2 cellular contexts compared by ENCODE assay signal in genomic region chr16:57485916-57486857, GRCh38.
A peak's percentile ranks its signal among the peaks of the same experiment; 100 is the strongest.
TF ChIP-seq lines count a peak whose summit lies in the region.

DOK4 (minus strand) TSS chr16:57486493; CDS start chr16:57479507, 6,986 bp downstream.

TF ChIP-seq in HEK293, 187 proteins besides CTCF, POLR2A, EP300 and RAD21 (continued from another document and continues in another):
- TF ChIP-seq PRDM10 (tag by site-specific recombination; IDR thresholded peaks at IDR 0.05) (peak; percentile 89), ZBTB11 (tag by site-specific recombination; conservative IDR thresholded peaks at IDR 0.05; ENCODE audit: low read depth) (no peak), GLIS1 (tag by site-specific recombination; IDR thresholded peaks at IDR 0.05) (peak; percentile 78), GLI4 (tag by site-specific recombination; IDR thresholded peaks at IDR 0.05) (no peak), ZNF529 (tag by site-specific recombination; IDR thresholded peaks at IDR 0.05; ENCODE audit: insufficient replicate concordance) (no peak), KLF16 (tag by site-specific recombination; IDR thresholded peaks at IDR 0.05) (peak; percentile 49; the same call in 1 of the 2 replicates), ZEB2 (tag by site-specific recombination; IDR thresholded peaks at IDR 0.05) (no peak), ZNF610 (tag by site-specific recombination; IDR thresholded peaks at IDR 0.05; ENCODE audit: borderline replicate concordance) (no peak), ZBTB26 (tag by site-specific recombination; optimal IDR thresholded peaks at IDR 0.05) (peak; percentile 50), ZXDB (tag by site-specific recombination; IDR thresholded peaks at IDR 0.05) (peak; percentile 33), ZNF311 (tag by site-specific recombination; IDR thresholded peaks at IDR 0.05; ENCODE audit: borderline replicate concordance) (no peak), ZNF266 (tag by site-specific recombination; IDR thresholded peaks at IDR 0.05; ENCODE audit: low read depth) (no peak), ZBTB48 (tag by site-specific recombination; IDR thresholded peaks at IDR 0.05) (peak; percentile 60), KLF17 (tag by site-specific recombination; IDR thresholded peaks at IDR 0.05) (0 out of 2 replicates have a peak, but pooled peaks have one; percentile 29), ZNF416 (tag by site-specific recombination; IDR thresholded peaks at IDR 0.05) (no peak)

TF ChIP-seq in WTC11, 78 proteins besides CTCF, POLR2A, EP300 and RAD21 (continued from another document):
- TF ChIP-seq ZNF532 (CRISPR knock-in tag; IDR thresholded peaks at IDR 0.05; ENCODE audit: borderline replicate concordance) (no peak), GABPB1 (CRISPR knock-in tag; IDR thresholded peaks at IDR 0.05) (0 out of 2 replicates have a peak, but pooled peaks have one; percentile 18), JUN (CRISPR knock-in tag; IDR thresholded peaks at IDR 0.05) (no peak), PRDM15 (CRISPR knock-in tag; IDR thresholded peaks at IDR 0.05) (no peak), FOXP1 (CRISPR knock-in tag; IDR thresholded peaks at IDR 0.05; ENCODE audit: borderline replicate concordance) (no peak)
